ENCODE assay signal across 2 cellular contexts in genomic region chr10:76082232-76082631, GRCh38.
TF ChIP-seq lines count a peak whose summit lies in the region.

No MANE protein-coding gene starts in this region.

TF ChIP-seq in GM23338, 12 proteins besides CTCF, POLR2A, EP300 and RAD21 (continued from another document):
- TF ChIP-seq ZNF331 (CRISPR knock-in tag; IDR thresholded peaks at IDR 0.05; ENCODE audit: low read depth) (no peak), STAT1 (IDR thresholded peaks at IDR 0.05; ENCODE audit: unreplicated experiment) (no peak), POLR2AphosphoS5 (IDR thresholded peaks at IDR 0.05; ENCODE audit: low read depth) (no peak), EZH2phosphoT487 (IDR thresholded peaks at IDR 0.05; ENCODE audit: unreplicated experiment) (no peak), NANOG (IDR thresholded peaks at IDR 0.05; ENCODE audit: borderline replicate concordance) (no peak), ZNF114 (CRISPR knock-in tag; IDR thresholded peaks at IDR 0.05) (no peak), CREB1 (CRISPR knock-in tag; IDR thresholded peaks at IDR 0.05; ENCODE audit: low read depth) (no peak), JUNB (IDR thresholded peaks at IDR 0.05; ENCODE audit: unreplicated experiment) (no peak)
- TF ChIP-seq, protein P1, sequence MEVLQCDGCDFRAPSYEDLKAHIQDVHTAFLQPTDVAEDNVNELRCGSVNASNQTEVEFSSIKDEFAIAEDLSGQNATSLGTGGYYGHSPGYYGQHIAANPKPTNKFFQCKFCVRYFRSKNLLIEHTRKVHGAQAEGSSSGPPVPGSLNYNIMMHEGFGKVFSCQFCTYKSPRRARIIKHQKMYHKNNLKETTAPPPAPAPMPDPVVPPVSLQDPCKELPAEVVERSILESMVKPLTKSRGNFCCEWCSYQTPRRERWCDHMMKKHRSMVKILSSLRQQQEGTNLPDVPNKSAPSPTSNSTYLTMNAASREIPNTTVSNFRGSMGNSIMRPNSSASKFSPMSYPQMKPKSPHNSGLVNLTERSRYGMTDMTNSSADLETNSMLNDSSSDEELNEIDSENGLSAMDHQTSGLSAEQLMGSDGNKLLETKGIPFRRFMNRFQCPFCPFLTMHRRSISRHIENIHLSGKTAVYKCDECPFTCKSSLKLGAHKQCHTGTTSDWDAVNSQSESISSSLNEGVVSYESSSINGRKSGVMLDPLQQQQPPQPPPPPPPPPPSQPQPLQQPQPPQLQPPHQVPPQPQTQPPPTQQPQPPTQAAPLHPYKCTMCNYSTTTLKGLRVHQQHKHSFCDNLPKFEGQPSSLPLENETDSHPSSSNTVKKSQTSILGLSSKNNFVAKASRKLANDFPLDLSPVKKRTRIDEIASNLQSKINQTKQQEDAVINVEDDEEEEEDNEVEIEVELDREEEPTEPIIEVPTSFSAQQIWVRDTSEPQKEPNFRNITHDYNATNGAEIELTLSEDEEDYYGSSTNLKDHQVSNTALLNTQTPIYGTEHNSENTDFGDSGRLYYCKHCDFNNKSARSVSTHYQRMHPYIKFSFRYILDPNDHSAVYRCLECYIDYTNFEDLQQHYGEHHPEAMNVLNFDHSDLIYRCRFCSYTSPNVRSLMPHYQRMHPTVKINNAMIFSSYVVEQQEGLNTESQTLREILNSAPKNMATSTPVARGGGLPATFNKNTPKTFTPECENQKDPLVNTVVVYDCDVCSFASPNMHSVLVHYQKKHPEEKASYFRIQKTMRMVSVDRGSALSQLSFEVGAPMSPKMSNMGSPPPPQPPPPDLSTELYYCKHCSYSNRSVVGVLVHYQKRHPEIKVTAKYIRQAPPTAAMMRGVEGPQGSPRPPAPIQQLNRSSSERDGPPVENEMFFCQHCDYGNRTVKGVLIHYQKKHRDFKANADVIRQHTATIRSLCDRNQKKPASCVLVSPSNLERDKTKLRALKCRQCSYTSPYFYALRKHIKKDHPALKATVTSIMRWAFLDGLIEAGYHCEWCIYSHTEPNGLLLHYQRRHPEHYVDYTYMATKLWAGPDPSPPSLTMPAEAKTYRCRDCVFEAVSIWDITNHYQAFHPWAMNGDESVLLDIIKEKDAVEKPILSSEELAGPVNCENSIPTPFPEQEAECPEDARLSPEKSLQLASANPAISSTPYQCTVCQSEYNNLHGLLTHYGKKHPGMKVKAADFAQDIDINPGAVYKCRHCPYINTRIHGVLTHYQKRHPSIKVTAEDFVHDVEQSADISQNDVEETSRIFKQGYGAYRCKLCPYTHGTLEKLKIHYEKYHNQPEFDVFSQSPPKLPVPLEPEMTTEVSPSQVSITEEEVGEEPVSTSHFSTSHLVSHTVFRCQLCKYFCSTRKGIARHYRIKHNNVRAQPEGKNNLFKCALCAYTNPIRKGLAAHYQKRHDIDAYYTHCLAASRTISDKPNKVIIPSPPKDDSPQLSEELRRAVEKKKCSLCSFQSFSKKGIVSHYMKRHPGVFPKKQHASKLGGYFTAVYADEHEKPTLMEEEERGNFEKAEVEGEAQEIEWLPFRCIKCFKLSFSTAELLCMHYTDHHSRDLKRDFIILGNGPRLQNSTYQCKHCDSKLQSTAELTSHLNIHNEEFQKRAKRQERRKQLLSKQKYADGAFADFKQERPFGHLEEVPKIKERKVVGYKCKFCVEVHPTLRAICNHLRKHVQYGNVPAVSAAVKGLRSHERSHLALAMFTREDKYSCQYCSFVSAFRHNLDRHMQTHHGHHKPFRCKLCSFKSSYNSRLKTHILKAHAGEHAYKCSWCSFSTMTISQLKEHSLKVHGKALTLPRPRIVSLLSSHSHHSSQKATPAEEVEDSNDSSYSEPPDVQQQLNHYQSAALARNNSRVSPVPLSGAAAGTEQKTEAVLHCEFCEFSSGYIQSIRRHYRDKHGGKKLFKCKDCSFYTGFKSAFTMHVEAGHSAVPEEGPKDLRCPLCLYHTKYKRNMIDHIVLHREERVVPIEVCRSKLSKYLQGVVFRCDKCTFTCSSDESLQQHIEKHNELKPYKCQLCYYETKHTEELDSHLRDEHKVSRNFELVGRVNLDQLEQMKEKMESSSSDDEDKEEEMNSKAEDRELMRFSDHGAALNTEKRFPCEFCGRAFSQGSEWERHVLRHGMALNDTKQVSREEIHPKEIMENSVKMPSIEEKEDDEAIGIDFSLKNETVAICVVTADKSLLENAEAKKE (CRISPR knock-in tag; IDR thresholded peaks at IDR 0.05): no peak
- TF ChIP-seq, protein P2, sequence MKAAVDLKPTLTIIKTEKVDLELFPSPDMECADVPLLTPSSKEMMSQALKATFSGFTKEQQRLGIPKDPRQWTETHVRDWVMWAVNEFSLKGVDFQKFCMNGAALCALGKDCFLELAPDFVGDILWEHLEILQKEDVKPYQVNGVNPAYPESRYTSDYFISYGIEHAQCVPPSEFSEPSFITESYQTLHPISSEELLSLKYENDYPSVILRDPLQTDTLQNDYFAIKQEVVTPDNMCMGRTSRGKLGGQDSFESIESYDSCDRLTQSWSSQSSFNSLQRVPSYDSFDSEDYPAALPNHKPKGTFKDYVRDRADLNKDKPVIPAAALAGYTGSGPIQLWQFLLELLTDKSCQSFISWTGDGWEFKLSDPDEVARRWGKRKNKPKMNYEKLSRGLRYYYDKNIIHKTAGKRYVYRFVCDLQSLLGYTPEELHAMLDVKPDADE (IDR thresholded peaks at IDR 0.05): no peak

TF ChIP-seq in HEK293, 187 proteins besides CTCF, POLR2A, EP300 and RAD21 (continued from another document):
- TF ChIP-seq REST (tag by site-specific recombination; IDR thresholded peaks at IDR 0.05) (peak; percentile 60; the same call in 1 of the 2 replicates), ZFHX2 (tag by site-specific recombination; conservative IDR thresholded peaks at IDR 0.05) (0 out of 2 replicates have a peak, but pooled peaks have one; percentile 14), ZNF677 (tag by site-specific recombination; IDR thresholded peaks at IDR 0.05) (no peak)
